In the genomic region with DNA sequence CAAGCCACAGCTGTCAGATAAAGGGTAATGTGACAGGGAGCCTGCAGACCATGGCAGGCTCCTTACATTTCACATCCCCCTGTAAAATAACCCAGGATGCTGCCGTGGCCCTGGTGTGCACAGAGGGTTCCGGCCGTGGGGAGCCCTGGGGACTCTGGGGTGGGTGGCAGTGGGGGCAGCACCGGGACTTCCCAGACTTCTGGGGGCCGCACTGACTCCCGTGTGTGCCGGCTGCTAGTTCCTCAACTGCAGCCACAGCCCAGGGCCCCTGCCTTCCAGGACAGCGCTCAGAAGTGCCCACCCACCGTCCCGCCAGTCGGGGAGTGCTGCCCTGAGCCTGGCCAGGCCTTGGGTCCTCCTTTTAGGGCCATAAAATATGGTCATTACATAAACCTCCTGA, we compare ENCODE assay signal across 18 cellular contexts. TPM values are rescaled to one million over a fixed set of nuclear protein-coding genes. Genes with fewer than 3 reads are reported as not detected.
A peak's percentile ranks its signal among the peaks of the same experiment; 100 is the strongest.
DNase-seq lines count a peak whose midpoint lies in the region; ATAC-seq and TF ChIP-seq lines count a peak whose summit lies in the region.
"Had no signal": no experiment of that assay in that cellular context is flagged by ENCODE, and none has a peak within 500 bp of the region (broad histone marks: within the 10 kb centered on the region; RNA-seq: fewer than 3 reads in every experiment).

No MANE protein-coding gene starts in this region.

- POLR2A ChIA-PET in WTC11 (lab: Charles Lee), result interaction anchor here (0.5 kb wide), 1 partner anchor 1169 kb away, joined by 3 read pairs; no protein-coding TSS in a partner anchor

- no peaks in the 10 kb centered on the region for H3K79me2 ChIP-seq in osteoblast (ENCODE audit: insufficient read depth, low read length)

- CTCF ChIA-PET in activated CD8-positive, alpha-beta memory T cell treated with anti-CD3 and anti-CD28 coated beads, Interleukin-2, amount 10 ng/mL, durations not matched to agents 7 days and 5 days (lab: Charles Lee), result no interaction called here
- CTCF ChIA-PET in WTC11 (lab: Charles Lee), result no interaction called here

- no peaks in the 10 kb centered on the region for H3K36me3 Mint-ChIP-seq in activated CD8-positive, alpha-beta memory T cell treated with anti-CD3 and anti-CD28 coated beads, Interleukin-2, amount 10 ng/mL, durations not matched to agents 7 days and 5 days
- no peaks in the 10 kb centered on the region for H3K36me3 Mint-ChIP-seq in WTC11
- H3K36me3 Mint-ChIP-seq: CD4-positive, alpha-beta memory T cell had no signal

- no peaks in the 10 kb centered on the region for H4K20me1 ChIP-seq in osteoblast (ENCODE audit: insufficient read depth, low read length)

- no peak overlapping the region for H2AFZ ChIP-seq in osteoblast (ENCODE audit: low read length)

- intact Hi-C loops in upper lobe of right lung (cut with DNase I), result no loop called here

- H3K4me2 ChIP-seq in osteoblast (ENCODE audit: insufficient read depth, low read length), result no peak overlapping the region

- no peaks in the 10 kb centered on the region for H3K9me3 Mint-ChIP-seq in activated CD8-positive, alpha-beta memory T cell treated with anti-CD3 and anti-CD28 coated beads, Interleukin-2, amount 10 ng/mL, durations not matched to agents 7 days and 5 days (ENCODE audit: low read depth)
- no peaks in the 10 kb centered on the region for H3K9me3 Mint-ChIP-seq in WTC11
- H3K9me3 Mint-ChIP-seq: CD4-positive, alpha-beta memory T cell had no signal

- H3K4me3 ChIP-seq in osteoblast (ENCODE audit: insufficient read depth, low read length) (no peak overlapping the region), upper lobe of right lung (no peak overlapping the region)
- H3K4me3 ChIP-seq: GM12878 had no signal

- no peak overlapping the region for H3K27ac Mint-ChIP-seq in activated CD8-positive, alpha-beta memory T cell treated with anti-CD3 and anti-CD28 coated beads, Interleukin-2, amount 10 ng/mL, durations not matched to agents 7 days and 5 days
- H3K27ac Mint-ChIP-seq in WTC11, result no peak overlapping the region

- no peaks in the 10 kb centered on the region for H3K4me1 Mint-ChIP-seq in activated CD8-positive, alpha-beta memory T cell treated with anti-CD3 and anti-CD28 coated beads, Interleukin-2, amount 10 ng/mL, durations not matched to agents 7 days and 5 days
- no peaks in the 10 kb centered on the region for H3K4me1 Mint-ChIP-seq in WTC11
- H3K4me1 Mint-ChIP-seq: CD4-positive, alpha-beta memory T cell had no signal

- H3K36me3 ChIP-seq in osteoblast (ENCODE audit: insufficient read depth, low read length) (no peaks in the 10 kb centered on the region), upper lobe of right lung (no peaks in the 10 kb centered on the region)
- H3K36me3 ChIP-seq: BE2C had no signal

- H3K27me3 Mint-ChIP-seq in activated CD8-positive, alpha-beta memory T cell treated with anti-CD3 and anti-CD28 coated beads, Interleukin-2, amount 10 ng/mL, durations not matched to agents 7 days and 5 days, result peaks cover 20% of the 10 kb centered on the region
- H3K27me3 Mint-ChIP-seq in WTC11 (ENCODE audit: low read depth), result peaks cover 8% of the 10 kb centered on the region

- H3K27me3 ChIP-seq in osteoblast (ENCODE audit: insufficient read depth, low read length) (peaks cover 83% of the 10 kb centered on the region), upper lobe of right lung (peaks cover 14% of the 10 kb centered on the region)
- H3K27me3 ChIP-seq: BE2C had no signal

- no peak overlapping the region for H3K4me3 Mint-ChIP-seq in activated CD8-positive, alpha-beta memory T cell treated with anti-CD3 and anti-CD28 coated beads, Interleukin-2, amount 10 ng/mL, durations not matched to agents 7 days and 5 days
- no peak overlapping the region for H3K4me3 Mint-ChIP-seq in WTC11
- H3K4me3 Mint-ChIP-seq: CD4-positive, alpha-beta memory T cell had no signal

- H3K9me3 ChIP-seq in osteoblast (ENCODE audit: low read depth, low read length) (no peaks in the 10 kb centered on the region), upper lobe of right lung (no peaks in the 10 kb centered on the region)
- H3K9me3 ChIP-seq: BE2C had no signal

- H3K27ac ChIP-seq in osteoblast (ENCODE audit: low read depth, low read length) (no peak overlapping the region), upper lobe of right lung (no peak overlapping the region)

- no peaks in the 10 kb centered on the region for H3K4me1 ChIP-seq in osteoblast (ENCODE audit: insufficient read depth, low read length)
- H3K4me1 ChIP-seq in upper lobe of right lung, result no peaks in the 10 kb centered on the region
- H3K4me1 ChIP-seq: BE2C had no signal

- DNase-seq in activated CD8-positive, alpha-beta memory T cell treated with anti-CD3 and anti-CD28 coated beads, Interleukin-2, amount 50 U/mL, for 48 hours, result peak; percentile 29
- DNase-seq in activated CD8-positive, alpha-beta memory T cell treated with anti-CD3 and anti-CD28 coated beads, Interleukin-2, amount 10 ng/mL, durations not matched to agents 7 days and 5 days, result no peak
- DNase-seq in WTC11 (ENCODE audit: low spot score) (peak; percentile 2), osteoblast (ENCODE audit: insufficient read length, low spot score, missing footprints) (peak; percentile 44), upper lobe of right lung (peak; percentile 58), SK-N-DZ (ENCODE audit: low spot score) (no peak), NCI-H1417 treated with DMSO at 0.1 percent for 48 hours (lab: John Stamatoyannopoulos, UW) (no peak), dermis blood vessel endothelial cell (no peak)
- DNase-seq: BE2C; CD4-positive, alpha-beta memory T cell; DMS53; EL; KG1; NCI-H187; NCI-H2227 treated with DMSO at 0.1 percent for 48 hours; OCI-M1 had no signal

- no peak for ATAC-seq in activated CD8-positive, alpha-beta memory T cell treated with anti-CD3 and anti-CD28 coated beads, Interleukin-2, amount 10 ng/mL, durations not matched to agents 7 days and 5 days
- no peak for ATAC-seq in WTC11
- ATAC-seq in upper lobe of right lung, result no peak
- ATAC-seq: GM12878 had no signal

- TF ChIP-seq CTCF in WTC11 (IDR thresholded peaks at IDR 0.05) (no peak), osteoblast (IDR thresholded peaks at IDR 0.05; ENCODE audit: extremely low read depth, low read depth, low read length) (no peak), upper lobe of right lung (IDR thresholded peaks at IDR 0.05) (no peak)

TF ChIP-seq in WTC11, 78 proteins besides CTCF, POLR2A, EP300 and RAD21:
- TF ChIP-seq, protein P1, sequence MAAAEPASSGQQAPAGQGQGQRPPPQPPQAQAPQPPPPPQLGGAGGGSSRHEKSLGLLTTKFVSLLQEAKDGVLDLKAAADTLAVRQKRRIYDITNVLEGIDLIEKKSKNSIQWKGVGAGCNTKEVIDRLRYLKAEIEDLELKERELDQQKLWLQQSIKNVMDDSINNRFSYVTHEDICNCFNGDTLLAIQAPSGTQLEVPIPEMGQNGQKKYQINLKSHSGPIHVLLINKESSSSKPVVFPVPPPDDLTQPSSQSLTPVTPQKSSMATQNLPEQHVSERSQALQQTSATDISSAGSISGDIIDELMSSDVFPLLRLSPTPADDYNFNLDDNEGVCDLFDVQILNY (CRISPR knock-in tag; IDR thresholded peaks at IDR 0.05), result no peak
- TF ChIP-seq NR3C1 (CRISPR knock-in tag; conservative IDR thresholded peaks at IDR 0.05; ENCODE audit: low read depth) (no peak), GABPB1 (CRISPR knock-in tag; IDR thresholded peaks at IDR 0.05) (no peak), ZNF396 (CRISPR knock-in tag; IDR thresholded peaks at IDR 0.05; ENCODE audit: borderline replicate concordance) (no peak), KAT7 (CRISPR knock-in tag; IDR thresholded peaks at IDR 0.05; ENCODE audit: borderline replicate concordance) (no peak)
- TF ChIP-seq, protein P2, sequence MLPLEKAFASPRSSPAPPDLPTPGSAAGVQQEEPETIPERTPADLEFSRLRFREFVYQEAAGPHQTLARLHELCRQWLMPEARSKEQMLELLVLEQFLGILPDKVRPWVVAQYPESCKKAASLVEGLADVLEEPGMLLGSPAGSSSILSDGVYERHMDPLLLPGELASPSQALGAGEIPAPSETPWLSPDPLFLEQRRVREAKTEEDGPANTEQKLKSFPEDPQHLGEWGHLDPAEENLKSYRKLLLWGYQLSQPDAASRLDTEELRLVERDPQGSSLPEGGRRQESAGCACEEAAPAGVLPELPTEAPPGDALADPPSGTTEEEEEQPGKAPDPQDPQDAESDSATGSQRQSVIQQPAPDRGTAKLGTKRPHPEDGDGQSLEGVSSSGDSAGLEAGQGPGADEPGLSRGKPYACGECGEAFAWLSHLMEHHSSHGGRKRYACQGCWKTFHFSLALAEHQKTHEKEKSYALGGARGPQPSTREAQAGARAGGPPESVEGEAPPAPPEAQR (CRISPR knock-in tag; IDR thresholded peaks at IDR 0.05), result no peak
- TF ChIP-seq, protein P3, sequence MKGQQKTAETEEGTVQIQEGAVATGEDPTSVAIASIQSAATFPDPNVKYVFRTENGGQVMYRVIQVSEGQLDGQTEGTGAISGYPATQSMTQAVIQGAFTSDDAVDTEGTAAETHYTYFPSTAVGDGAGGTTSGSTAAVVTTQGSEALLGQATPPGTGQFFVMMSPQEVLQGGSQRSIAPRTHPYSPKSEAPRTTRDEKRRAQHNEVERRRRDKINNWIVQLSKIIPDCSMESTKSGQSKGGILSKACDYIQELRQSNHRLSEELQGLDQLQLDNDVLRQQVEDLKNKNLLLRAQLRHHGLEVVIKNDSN (CRISPR knock-in tag; IDR thresholded peaks at IDR 0.05), result no peak

RNA-seq across cellular contexts. Expression of a gene that starts 56.5 kb away (rescaled TPM):
- not detected for total RNA-seq in activated CD8-positive, alpha-beta memory T cell treated with anti-CD3 and anti-CD28 coated beads, Interleukin-2, amount 10 ng/mL, durations not matched to agents 7 days and 5 days
- total RNA-seq in WTC11 (2021) (not detected in 3 replicates), osteoblast (not detected in 2 replicates), upper lobe of right lung (not detected), dermis blood vessel endothelial cell (not detected in 2 replicates)
- not detected in 2 replicates for polyA plus RNA-seq in SK-N-DZ (2014; cell fraction: cytosol; rRNA removed)
- not detected in 2 replicates for polyA plus RNA-seq in SK-N-DZ (2014; cell fraction: nucleus; rRNA removed)
- total RNA-seq: CD4-positive, alpha-beta memory T cell; GM12878; H4 had no signal
- polyA plus RNA-seq: CD4-positive, alpha-beta memory T cell; GM12878 had no signal

Comparison
In these comparisons a context has a peak if more than half of its experiments do, and no peak if none do; other contexts are left out.
1. DNase-seq: peak in activated CD8-positive, alpha-beta memory T cell treated with anti-CD3 and anti-CD28 coated beads, Interleukin-2, amount 50 U/mL, for 48 hours (single experiment), WTC11 (single experiment), osteoblast (single experiment) and upper lobe of right lung (single experiment); none in activated CD8-positive, alpha-beta memory T cell treated with anti-CD3 and anti-CD28 coated beads, Interleukin-2, amount 10 ng/mL, durations not matched to agents 7 days and 5 days (single experiment), SK-N-DZ (single experiment), NCI-H1417 treated with DMSO at 0.1 percent for 48 hours (single experiment) and dermis blood vessel endothelial cell (single experiment).